In the genomic region with DNA sequence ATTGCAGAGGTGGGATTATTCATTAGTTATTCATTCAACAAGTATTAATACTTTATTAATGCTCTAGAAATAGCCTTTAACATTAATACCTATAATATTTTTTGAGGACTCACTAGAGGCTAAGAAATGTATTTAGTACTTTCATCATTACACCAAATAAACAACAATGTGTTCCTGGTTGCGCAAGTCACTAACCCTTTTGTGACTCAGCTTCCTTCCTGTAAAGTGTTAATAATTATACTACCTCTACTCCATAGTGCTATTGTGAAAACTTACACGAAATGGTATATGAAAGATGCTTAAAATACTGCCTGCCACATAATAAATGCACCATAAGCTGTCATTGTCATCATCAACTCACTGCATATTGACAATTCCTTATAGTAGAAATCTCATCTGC, we compare ENCODE assay signal across 1 cellular context.
TF ChIP-seq lines count a peak whose summit lies in the region.

No MANE protein-coding gene starts in this region.

TF ChIP-seq in HepG2, 621 proteins besides CTCF, POLR2A, EP300 and RAD21 (continued from another document):
- TF ChIP-seq, protein P1, sequence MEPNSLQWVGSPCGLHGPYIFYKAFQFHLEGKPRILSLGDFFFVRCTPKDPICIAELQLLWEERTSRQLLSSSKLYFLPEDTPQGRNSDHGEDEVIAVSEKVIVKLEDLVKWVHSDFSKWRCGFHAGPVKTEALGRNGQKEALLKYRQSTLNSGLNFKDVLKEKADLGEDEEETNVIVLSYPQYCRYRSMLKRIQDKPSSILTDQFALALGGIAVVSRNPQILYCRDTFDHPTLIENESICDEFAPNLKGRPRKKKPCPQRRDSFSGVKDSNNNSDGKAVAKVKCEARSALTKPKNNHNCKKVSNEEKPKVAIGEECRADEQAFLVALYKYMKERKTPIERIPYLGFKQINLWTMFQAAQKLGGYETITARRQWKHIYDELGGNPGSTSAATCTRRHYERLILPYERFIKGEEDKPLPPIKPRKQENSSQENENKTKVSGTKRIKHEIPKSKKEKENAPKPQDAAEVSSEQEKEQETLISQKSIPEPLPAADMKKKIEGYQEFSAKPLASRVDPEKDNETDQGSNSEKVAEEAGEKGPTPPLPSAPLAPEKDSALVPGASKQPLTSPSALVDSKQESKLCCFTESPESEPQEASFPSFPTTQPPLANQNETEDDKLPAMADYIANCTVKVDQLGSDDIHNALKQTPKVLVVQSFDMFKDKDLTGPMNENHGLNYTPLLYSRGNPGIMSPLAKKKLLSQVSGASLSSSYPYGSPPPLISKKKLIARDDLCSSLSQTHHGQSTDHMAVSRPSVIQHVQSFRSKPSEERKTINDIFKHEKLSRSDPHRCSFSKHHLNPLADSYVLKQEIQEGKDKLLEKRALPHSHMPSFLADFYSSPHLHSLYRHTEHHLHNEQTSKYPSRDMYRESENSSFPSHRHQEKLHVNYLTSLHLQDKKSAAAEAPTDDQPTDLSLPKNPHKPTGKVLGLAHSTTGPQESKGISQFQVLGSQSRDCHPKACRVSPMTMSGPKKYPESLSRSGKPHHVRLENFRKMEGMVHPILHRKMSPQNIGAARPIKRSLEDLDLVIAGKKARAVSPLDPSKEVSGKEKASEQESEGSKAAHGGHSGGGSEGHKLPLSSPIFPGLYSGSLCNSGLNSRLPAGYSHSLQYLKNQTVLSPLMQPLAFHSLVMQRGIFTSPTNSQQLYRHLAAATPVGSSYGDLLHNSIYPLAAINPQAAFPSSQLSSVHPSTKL (CRISPR knock-in tag; IDR thresholded peaks at IDR 0.05) = 0 out of 2 replicates have a peak, but pooled peaks have one; percentile 12
- no peak for TF ChIP-seq ZNF44 (CRISPR knock-in tag; IDR thresholded peaks at IDR 0.05)
- TF ChIP-seq, protein P2, sequence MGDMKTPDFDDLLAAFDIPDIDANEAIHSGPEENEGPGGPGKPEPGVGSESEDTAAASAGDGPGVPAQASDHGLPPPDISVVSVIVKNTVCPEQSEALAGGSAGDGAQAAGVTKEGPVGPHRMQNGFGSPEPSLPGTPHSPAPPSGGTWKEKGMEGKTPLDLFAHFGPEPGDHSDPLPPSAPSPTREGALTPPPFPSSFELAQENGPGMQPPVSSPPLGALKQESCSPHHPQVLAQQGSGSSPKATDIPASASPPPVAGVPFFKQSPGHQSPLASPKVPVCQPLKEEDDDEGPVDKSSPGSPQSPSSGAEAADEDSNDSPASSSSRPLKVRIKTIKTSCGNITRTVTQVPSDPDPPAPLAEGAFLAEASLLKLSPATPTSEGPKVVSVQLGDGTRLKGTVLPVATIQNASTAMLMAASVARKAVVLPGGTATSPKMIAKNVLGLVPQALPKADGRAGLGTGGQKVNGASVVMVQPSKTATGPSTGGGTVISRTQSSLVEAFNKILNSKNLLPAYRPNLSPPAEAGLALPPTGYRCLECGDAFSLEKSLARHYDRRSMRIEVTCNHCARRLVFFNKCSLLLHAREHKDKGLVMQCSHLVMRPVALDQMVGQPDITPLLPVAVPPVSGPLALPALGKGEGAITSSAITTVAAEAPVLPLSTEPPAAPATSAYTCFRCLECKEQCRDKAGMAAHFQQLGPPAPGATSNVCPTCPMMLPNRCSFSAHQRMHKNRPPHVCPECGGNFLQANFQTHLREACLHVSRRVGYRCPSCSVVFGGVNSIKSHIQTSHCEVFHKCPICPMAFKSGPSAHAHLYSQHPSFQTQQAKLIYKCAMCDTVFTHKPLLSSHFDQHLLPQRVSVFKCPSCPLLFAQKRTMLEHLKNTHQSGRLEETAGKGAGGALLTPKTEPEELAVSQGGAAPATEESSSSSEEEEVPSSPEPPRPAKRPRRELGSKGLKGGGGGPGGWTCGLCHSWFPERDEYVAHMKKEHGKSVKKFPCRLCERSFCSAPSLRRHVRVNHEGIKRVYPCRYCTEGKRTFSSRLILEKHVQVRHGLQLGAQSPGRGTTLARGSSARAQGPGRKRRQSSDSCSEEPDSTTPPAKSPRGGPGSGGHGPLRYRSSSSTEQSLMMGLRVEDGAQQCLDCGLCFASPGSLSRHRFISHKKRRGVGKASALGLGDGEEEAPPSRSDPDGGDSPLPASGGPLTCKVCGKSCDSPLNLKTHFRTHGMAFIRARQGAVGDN (CRISPR knock-in tag; IDR thresholded peaks at IDR 0.05) = no peak
- TF ChIP-seq, protein P3, sequence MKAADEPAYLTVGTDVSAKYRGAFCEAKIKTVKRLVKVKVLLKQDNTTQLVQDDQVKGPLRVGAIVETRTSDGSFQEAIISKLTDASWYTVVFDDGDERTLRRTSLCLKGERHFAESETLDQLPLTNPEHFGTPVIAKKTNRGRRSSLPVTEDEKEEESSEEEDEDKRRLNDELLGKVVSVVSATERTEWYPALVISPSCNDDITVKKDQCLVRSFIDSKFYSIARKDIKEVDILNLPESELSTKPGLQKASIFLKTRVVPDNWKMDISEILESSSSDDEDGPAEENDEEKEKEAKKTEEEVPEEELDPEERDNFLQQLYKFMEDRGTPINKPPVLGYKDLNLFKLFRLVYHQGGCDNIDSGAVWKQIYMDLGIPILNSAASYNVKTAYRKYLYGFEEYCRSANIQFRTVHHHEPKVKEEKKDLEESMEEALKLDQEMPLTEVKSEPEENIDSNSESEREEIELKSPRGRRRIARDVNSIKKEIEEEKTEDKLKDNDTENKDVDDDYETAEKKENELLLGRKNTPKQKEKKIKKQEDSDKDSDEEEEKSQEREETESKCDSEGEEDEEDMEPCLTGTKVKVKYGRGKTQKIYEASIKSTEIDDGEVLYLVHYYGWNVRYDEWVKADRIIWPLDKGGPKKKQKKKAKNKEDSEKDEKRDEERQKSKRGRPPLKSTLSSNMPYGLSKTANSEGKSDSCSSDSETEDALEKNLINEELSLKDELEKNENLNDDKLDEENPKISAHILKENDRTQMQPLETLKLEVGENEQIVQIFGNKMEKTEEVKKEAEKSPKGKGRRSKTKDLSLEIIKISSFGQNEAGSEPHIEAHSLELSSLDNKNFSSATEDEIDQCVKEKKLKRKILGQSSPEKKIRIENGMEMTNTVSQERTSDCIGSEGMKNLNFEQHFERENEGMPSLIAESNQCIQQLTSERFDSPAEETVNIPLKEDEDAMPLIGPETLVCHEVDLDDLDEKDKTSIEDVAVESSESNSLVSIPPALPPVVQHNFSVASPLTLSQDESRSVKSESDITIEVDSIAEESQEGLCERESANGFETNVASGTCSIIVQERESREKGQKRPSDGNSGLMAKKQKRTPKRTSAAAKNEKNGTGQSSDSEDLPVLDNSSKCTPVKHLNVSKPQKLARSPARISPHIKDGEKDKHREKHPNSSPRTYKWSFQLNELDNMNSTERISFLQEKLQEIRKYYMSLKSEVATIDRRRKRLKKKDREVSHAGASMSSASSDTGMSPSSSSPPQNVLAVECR (CRISPR knock-in tag; IDR thresholded peaks at IDR 0.05; ENCODE audit: borderline replicate concordance) = no peak
- TF ChIP-seq CEBPG (CRISPR knock-in tag; IDR thresholded peaks at IDR 0.05) = peak; percentile 31; the same call in 1 of the 2 replicates
- TF ChIP-seq, protein P4, sequence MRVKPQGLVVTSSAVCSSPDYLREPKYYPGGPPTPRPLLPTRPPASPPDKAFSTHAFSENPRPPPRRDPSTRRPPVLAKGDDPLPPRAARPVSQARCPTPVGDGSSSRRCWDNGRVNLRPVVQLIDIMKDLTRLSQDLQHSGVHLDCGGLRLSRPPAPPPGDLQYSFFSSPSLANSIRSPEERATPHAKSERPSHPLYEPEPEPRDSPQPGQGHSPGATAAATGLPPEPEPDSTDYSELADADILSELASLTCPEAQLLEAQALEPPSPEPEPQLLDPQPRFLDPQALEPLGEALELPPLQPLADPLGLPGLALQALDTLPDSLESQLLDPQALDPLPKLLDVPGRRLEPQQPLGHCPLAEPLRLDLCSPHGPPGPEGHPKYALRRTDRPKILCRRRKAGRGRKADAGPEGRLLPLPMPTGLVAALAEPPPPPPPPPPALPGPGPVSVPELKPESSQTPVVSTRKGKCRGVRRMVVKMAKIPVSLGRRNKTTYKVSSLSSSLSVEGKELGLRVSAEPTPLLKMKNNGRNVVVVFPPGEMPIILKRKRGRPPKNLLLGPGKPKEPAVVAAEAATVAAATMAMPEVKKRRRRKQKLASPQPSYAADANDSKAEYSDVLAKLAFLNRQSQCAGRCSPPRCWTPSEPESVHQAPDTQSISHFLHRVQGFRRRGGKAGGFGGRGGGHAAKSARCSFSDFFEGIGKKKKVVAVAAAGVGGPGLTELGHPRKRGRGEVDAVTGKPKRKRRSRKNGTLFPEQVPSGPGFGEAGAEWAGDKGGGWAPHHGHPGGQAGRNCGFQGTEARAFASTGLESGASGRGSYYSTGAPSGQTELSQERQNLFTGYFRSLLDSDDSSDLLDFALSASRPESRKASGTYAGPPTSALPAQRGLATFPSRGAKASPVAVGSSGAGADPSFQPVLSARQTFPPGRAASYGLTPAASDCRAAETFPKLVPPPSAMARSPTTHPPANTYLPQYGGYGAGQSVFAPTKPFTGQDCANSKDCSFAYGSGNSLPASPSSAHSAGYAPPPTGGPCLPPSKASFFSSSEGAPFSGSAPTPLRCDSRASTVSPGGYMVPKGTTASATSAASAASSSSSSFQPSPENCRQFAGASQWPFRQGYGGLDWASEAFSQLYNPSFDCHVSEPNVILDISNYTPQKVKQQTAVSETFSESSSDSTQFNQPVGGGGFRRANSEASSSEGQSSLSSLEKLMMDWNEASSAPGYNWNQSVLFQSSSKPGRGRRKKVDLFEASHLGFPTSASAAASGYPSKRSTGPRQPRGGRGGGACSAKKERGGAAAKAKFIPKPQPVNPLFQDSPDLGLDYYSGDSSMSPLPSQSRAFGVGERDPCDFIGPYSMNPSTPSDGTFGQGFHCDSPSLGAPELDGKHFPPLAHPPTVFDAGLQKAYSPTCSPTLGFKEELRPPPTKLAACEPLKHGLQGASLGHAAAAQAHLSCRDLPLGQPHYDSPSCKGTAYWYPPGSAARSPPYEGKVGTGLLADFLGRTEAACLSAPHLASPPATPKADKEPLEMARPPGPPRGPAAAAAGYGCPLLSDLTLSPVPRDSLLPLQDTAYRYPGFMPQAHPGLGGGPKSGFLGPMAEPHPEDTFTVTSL (CRISPR knock-in tag; IDR thresholded peaks at IDR 0.05; ENCODE audit: borderline replicate concordance) = no peak
- TF ChIP-seq TEAD3 (CRISPR knock-in tag; optimal IDR thresholded peaks at IDR 0.05; ENCODE audit: borderline replicate concordance) = no peak
- TF ChIP-seq, protein P5, sequence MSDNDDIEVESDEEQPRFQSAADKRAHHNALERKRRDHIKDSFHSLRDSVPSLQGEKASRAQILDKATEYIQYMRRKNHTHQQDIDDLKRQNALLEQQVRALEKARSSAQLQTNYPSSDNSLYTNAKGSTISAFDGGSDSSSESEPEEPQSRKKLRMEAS (IDR thresholded peaks at IDR 0.05) = no peak
- TF ChIP-seq HMG20A (CRISPR knock-in tag; IDR thresholded peaks at IDR 0.05; ENCODE audit: borderline replicate concordance) = peak; percentile 54; the same call in 1 of the 2 replicates
- TF ChIP-seq FOXP1 (IDR thresholded peaks at IDR 0.05) = no peak
- TF ChIP-seq FOXP1 (CRISPR knock-in tag; IDR thresholded peaks at IDR 0.05) = peak; percentile 15; the same call in 1 of the 2 replicates
- no peak for TF ChIP-seq ZNF674 (CRISPR knock-in tag; IDR thresholded peaks at IDR 0.05; ENCODE audit: low read depth)
- no peak for TF ChIP-seq FOSL2 (CRISPR knock-in tag; IDR thresholded peaks at IDR 0.05)
- TF ChIP-seq CEBPB (IDR thresholded peaks at IDR 0.05; ENCODE audit: borderline replicate concordance, low read depth, low read length) = peak; percentile 89
- TF ChIP-seq MLLT10 (CRISPR knock-in tag; IDR thresholded peaks at IDR 0.05) = no peak
- TF ChIP-seq, protein P6, sequence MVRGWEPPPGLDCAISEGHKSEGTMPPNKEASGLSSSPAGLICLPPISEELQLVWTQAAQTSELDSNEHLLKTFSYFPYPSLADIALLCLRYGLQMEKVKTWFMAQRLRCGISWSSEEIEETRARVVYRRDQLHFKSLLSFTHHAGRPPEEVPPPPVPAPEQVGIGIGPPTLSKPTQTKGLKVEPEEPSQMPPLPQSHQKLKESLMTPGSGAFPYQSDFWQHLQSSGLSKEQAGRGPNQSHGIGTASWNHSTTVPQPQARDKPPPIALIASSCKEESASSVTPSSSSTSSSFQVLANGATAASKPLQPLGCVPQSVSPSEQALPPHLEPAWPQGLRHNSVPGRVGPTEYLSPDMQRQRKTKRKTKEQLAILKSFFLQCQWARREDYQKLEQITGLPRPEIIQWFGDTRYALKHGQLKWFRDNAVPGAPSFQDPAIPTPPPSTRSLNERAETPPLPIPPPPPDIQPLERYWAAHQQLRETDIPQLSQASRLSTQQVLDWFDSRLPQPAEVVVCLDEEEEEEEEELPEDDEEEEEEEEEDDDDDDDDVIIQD (CRISPR knock-in tag; IDR thresholded peaks at IDR 0.05; ENCODE audit: low read depth) = peak; percentile 61; the same call in 1 of the 2 replicates
- no peak for TF ChIP-seq GABPA (IDR thresholded peaks at IDR 0.05; ENCODE audit: low read depth, low read length)
- TF ChIP-seq GABPA (CRISPR knock-in tag; IDR thresholded peaks at IDR 0.05; ENCODE audit: low read depth) = peak; percentile 11; the same call in 1 of the 2 replicates
- TF ChIP-seq CBFB (CRISPR knock-in tag; IDR thresholded peaks at IDR 0.05) = no peak
- TF ChIP-seq ZFY (CRISPR knock-in tag; IDR thresholded peaks at IDR 0.05) = no peak
- TF ChIP-seq ZNF768 (CRISPR knock-in tag; IDR thresholded peaks at IDR 0.05) = no peak
- 0 out of 2 replicates have a peak, but pooled peaks have one; percentile 18 for TF ChIP-seq ELF3 (CRISPR knock-in tag; IDR thresholded peaks at IDR 0.05)
